Comparison of ENCODE assay signal across 2 cellular contexts in genomic region chr13:99983401-99984133, GRCh38.
TF ChIP-seq lines count a peak whose summit lies in the region.

No MANE protein-coding gene starts in this region.

TF ChIP-seq in HepG2, 621 proteins besides CTCF, POLR2A, EP300 and RAD21:
- TF ChIP-seq SOX13 (IDR thresholded peaks at IDR 0.05) (0 out of 2 replicates have a peak, but pooled peaks have one; percentile 17), SOX13 (CRISPR knock-in tag; conservative IDR thresholded peaks at IDR 0.05 in 1 of 2, IDR thresholded peaks at IDR 0.05 in 1 of 2) (no peak; a peak in 1 of 4 replicates), CBX2 (IDR thresholded peaks at IDR 0.05; ENCODE audit: low read depth, low read length) (peak; percentile 97), CBX2 (CRISPR knock-in tag; IDR thresholded peaks at IDR 0.05; ENCODE audit: low read depth) (peak; percentile 45; the same call in 1 of the 2 replicates), ZNF562 (CRISPR knock-in tag; IDR thresholded peaks at IDR 0.05; ENCODE audit: borderline replicate concordance) (no peak), SPEN (CRISPR knock-in tag; IDR thresholded peaks at IDR 0.05; ENCODE audit: low read depth) (no peak), ZNF564 (CRISPR knock-in tag; IDR thresholded peaks at IDR 0.05) (no peak), TRIM22 (IDR thresholded peaks at IDR 0.05) (no peak), TOE1 (CRISPR knock-in tag; IDR thresholded peaks at IDR 0.05) (no peak), EZH2 (conservative IDR thresholded peaks at IDR 0.05; ENCODE audit: low read depth, low read length) (peak; percentile 94), BORCS8-MEF2B (CRISPR knock-in tag; IDR thresholded peaks at IDR 0.05) (no peak), JARID2 (CRISPR knock-in tag; IDR thresholded peaks at IDR 0.05; ENCODE audit: insufficient replicate concordance) (no peak), PAWR (CRISPR knock-in tag; IDR thresholded peaks at IDR 0.05; ENCODE audit: borderline replicate concordance) (no peak)

TF ChIP-seq in endothelial cell of umbilical vein, 7 proteins besides CTCF, POLR2A, EP300 and RAD21:
- TF ChIP-seq EZH2 (IDR thresholded peaks at IDR 0.05; ENCODE audit: borderline replicate concordance, low read depth, low read length, severe bottlenecking) (peak; percentile 37), JUN (IDR thresholded peaks at IDR 0.05; ENCODE audit: borderline replicate concordance, insufficient read depth, insufficient read length, low read depth) (no peak)
